In genomic region chr1:34911465-34911864, GRCh38 we compare ENCODE assay signal across 19 cellular contexts. TPM values are rescaled to one million over a fixed set of nuclear protein-coding genes. Genes with fewer than 3 reads are reported as not detected.
A peak's percentile ranks its signal among the peaks of the same experiment; 100 is the strongest.
DNase-seq lines count a peak whose midpoint lies in the region; ATAC-seq lines count a peak whose summit lies in the region.
"Had no signal": no experiment of that assay in that cellular context is flagged by ENCODE, and none has a peak within 500 bp of the region (broad histone marks: within the 10 kb centered on the region; RNA-seq: fewer than 3 reads in every experiment).

No MANE protein-coding gene starts in this region.

- no peaks in the 10 kb centered on the region for H3K4me1 Mint-ChIP-seq in activated naive CD4-positive, alpha-beta T cell treated with anti-CD3 and anti-CD28 coated beads, Interleukin-2, amount 10 ng/mL, durations not matched to agents 7 days and 5 days
- H3K4me1 Mint-ChIP-seq: CD4-positive, alpha-beta memory T cell had no signal

- no peak overlapping the region for H3K27ac Mint-ChIP-seq in activated naive CD4-positive, alpha-beta T cell treated with anti-CD3 and anti-CD28 coated beads, Interleukin-2, amount 10 ng/mL, durations not matched to agents 7 days and 5 days
- H3K27ac Mint-ChIP-seq: CD4-positive, alpha-beta memory T cell had no signal

- peak; percentile 17 for DNase-seq in NOMO-1 treated with DMSO at 0.1 percent for 48 hours (lab: John Stamatoyannopoulos, UW; ENCODE audit: unreplicated experiment)
- peak; percentile 55 for DNase-seq in occipital lobe (lab: John Stamatoyannopoulos, UW)
- DNase-seq in activated naive CD4-positive, alpha-beta T cell treated with anti-CD3 and anti-CD28 coated beads, Interleukin-2, amount 10 ng/mL, durations not matched to agents 7 days and 5 days = no peak
- DNase-seq: C1 segment of cervical spinal cord; Calu3; CD4-positive, alpha-beta memory T cell; COR-L47; DMS53; DMS79 treated with DMSO at 0.1 percent for 48 hours; GF-D8; GM23248; H7 had no signal

- CTCF ChIA-PET in activated naive CD4-positive, alpha-beta T cell treated with anti-CD3 and anti-CD28 coated beads, Interleukin-2, amount 10 ng/mL, durations not matched to agents 7 days and 5 days (lab: Charles Lee) = no interaction called here

- no peaks in the 10 kb centered on the region for H3K36me3 Mint-ChIP-seq in activated naive CD4-positive, alpha-beta T cell treated with anti-CD3 and anti-CD28 coated beads, Interleukin-2, amount 10 ng/mL, durations not matched to agents 7 days and 5 days
- H3K36me3 Mint-ChIP-seq: CD4-positive, alpha-beta memory T cell had no signal

- ATAC-seq in esophagus mucosa = no peak
- ATAC-seq in GM18520 (IDR thresholded peaks at IDR 0.05; ENCODE audit: unreplicated experiment) = no peak
- no peak for ATAC-seq in GM21619 (IDR thresholded peaks at IDR 0.05; ENCODE audit: unreplicated experiment)
- ATAC-seq: HCT116 had no signal

- H3K9me3 Mint-ChIP-seq in activated naive CD4-positive, alpha-beta T cell treated with anti-CD3 and anti-CD28 coated beads, Interleukin-2, amount 10 ng/mL, durations not matched to agents 7 days and 5 days = no peaks in the 10 kb centered on the region

- H3K4me3 Mint-ChIP-seq in activated naive CD4-positive, alpha-beta T cell treated with anti-CD3 and anti-CD28 coated beads, Interleukin-2, amount 10 ng/mL, durations not matched to agents 7 days and 5 days = no peak overlapping the region
- H3K4me3 Mint-ChIP-seq: CD4-positive, alpha-beta memory T cell had no signal

- peaks cover 19% of the 10 kb centered on the region for H3K27me3 Mint-ChIP-seq in activated naive CD4-positive, alpha-beta T cell treated with anti-CD3 and anti-CD28 coated beads, Interleukin-2, amount 10 ng/mL, durations not matched to agents 7 days and 5 days

- peak overlapping the region; percentile 42 for H3K27ac ChIP-seq in cingulate gyrus (ENCODE audit: low read depth, low read length)
- H3K27ac ChIP-seq: GM23248 had no signal

RNA-seq across cellular contexts. Expression of gene DLGAP3, which starts 18.0 kb away (rescaled TPM):
- total RNA-seq in occipital lobe = 3.1 TPM
- total RNA-seq in esophagus mucosa = 0.28 TPM
- total RNA-seq: A172, A673 had no signal

RNA-seq across cellular contexts. Expression of gene SMIM12, which starts 51.9 kb away (rescaled TPM):
- 8.6 TPM for total RNA-seq in occipital lobe
- 40.4 TPM for total RNA-seq in esophagus mucosa
